Comparison of ENCODE assay signal across 12 cellular contexts in genomic region chr3:128447561-128448013, GRCh38. TPM values are rescaled to one million over a fixed set of nuclear protein-coding genes. Genes with fewer than 3 reads are reported as not detected.
A peak's percentile ranks its signal among the peaks of the same experiment; 100 is the strongest.
DNase-seq lines count a peak whose midpoint lies in the region; ATAC-seq and TF ChIP-seq lines count a peak whose summit lies in the region.
"Had no signal": no experiment of that assay in that cellular context is flagged by ENCODE, and none has a peak within 500 bp of the region (broad histone marks: within the 10 kb centered on the region; RNA-seq: fewer than 3 reads in every experiment).

No MANE protein-coding gene starts in this region.

- DNase-seq in MM.1S (peak; percentile 27), NCI-H1092 treated with DMSO at 0.1 percent for 48 hours (lab: John Stamatoyannopoulos, UW) (no peak), trophoblast cell (no peak)
- DNase-seq in activated naive CD4-positive, alpha-beta T cell treated with anti-CD3 and anti-CD28 coated beads, Interleukin-2, amount 50 U/mL, for 72 hours (ENCODE audit: low spot score in 2 of 2), result peak; percentile 69 to 81
- DNase-seq in stimulated activated CD8-positive, alpha-beta memory T cell treated with anti-CD3 and anti-CD28 coated beads, Interleukin-2, amount 100 ng/mL, for 48 hours (ENCODE audit: low read depth in 2 of 2), result peak; percentile 54 to 65
- DNase-seq: NCI-H1930, RPMI8226 had no signal

- H2AFZ ChIP-seq in MM.1S (ENCODE audit: low read length) (no peak overlapping the region), trophoblast cell (ENCODE audit: insufficient read depth, low read length, poor library complexity) (no peak overlapping the region)

- no peak for TF ChIP-seq CTCF in MM.1S (IDR thresholded peaks at IDR 0.05; ENCODE audit: low read length)

- H3K4me3 ChIP-seq in MM.1S (ENCODE audit: low read length), result no peak overlapping the region
- H3K4me3 ChIP-seq in trophoblast cell (ENCODE audit: low read depth, low read length), result no peak overlapping the region

- no peaks in the 10 kb centered on the region for H4K20me1 ChIP-seq in MM.1S (ENCODE audit: insufficient read depth, low read length)

- no peaks in the 10 kb centered on the region for H3K79me1 ChIP-seq in trophoblast cell (ENCODE audit: low read length)

- H3K4me1 ChIP-seq in MM.1S (ENCODE audit: low read length), result no peaks in the 10 kb centered on the region
- peaks cover 0 to 2% of the 10 kb centered on the region in 2 experiments for H3K4me1 ChIP-seq in trophoblast cell (ENCODE audit: control insufficient read depth in 1 of 2, insufficient read depth in 2 of 2, low read length in 2 of 2)

- no peak overlapping the region for H3K14ac ChIP-seq in trophoblast cell (ENCODE audit: low read length)

- no peak overlapping the region for H4K91ac ChIP-seq in trophoblast cell (ENCODE audit: low read depth, low read length)

- H3K9me2 ChIP-seq in MM.1S (replicated peaks; ENCODE audit: insufficient read depth, low read length), result no peaks in the 10 kb centered on the region

- H3K36me3 ChIP-seq in MM.1S (replicated peaks; ENCODE audit: insufficient read depth, low read length) (no peaks in the 10 kb centered on the region), trophoblast cell (ENCODE audit: control insufficient read depth in 1 of 2, insufficient read depth in 2 of 2, low read length in 2 of 2) (no peaks in the 10 kb centered on the region)

- H3K9me3 Mint-ChIP-seq in activated naive CD4-positive, alpha-beta T cell treated with anti-CD3 and anti-CD28 coated beads, Interleukin-2, amount 50 U/mL, for 72 hours, result peaks cover 32 to 51% of the 10 kb centered on the region in 2 donors

- no peaks in the 10 kb centered on the region for H3F3A ChIP-seq in MM.1S (ENCODE audit: insufficient read depth, low read length)

- H3K27ac Mint-ChIP-seq in activated naive CD4-positive, alpha-beta T cell treated with anti-CD3 and anti-CD28 coated beads, Interleukin-2, amount 50 U/mL, for 72 hours, result peak overlapping the region; percentile 81 to 91

- no peak overlapping the region for H3K18ac ChIP-seq in trophoblast cell (ENCODE audit: low read length)

- H3K27ac ChIP-seq in MM.1S (ENCODE audit: low read length), result no peak overlapping the region
- H3K27ac ChIP-seq in trophoblast cell (ENCODE audit: low read depth, low read length), result no peak overlapping the region
- H3K27ac ChIP-seq: VCaP had no signal

- H3K9ac ChIP-seq in MM.1S (ENCODE audit: low read length) (no peak overlapping the region), trophoblast cell (ENCODE audit: low read length) (no peak overlapping the region)

- WGBS in trophoblast cell (ENCODE audit: extremely low coverage, insufficient coverage, insufficient read length), result no CpG with 5 or more reads among the region's 3 CpGs

- H2BK5ac ChIP-seq in trophoblast cell (ENCODE audit: low read depth, low read length, poor library complexity), result no peak overlapping the region

- H2AK5ac ChIP-seq in trophoblast cell (ENCODE audit: low read length), result no peak overlapping the region

- H4K12ac ChIP-seq in trophoblast cell (ENCODE audit: low read depth, low read length), result no peak overlapping the region

- H3K4me2 ChIP-seq in MM.1S (ENCODE audit: low read depth, low read length), result no peak overlapping the region
- no peak overlapping the region for H3K4me2 ChIP-seq in trophoblast cell (ENCODE audit: low read length)

- H3K79me2 ChIP-seq in MM.1S (ENCODE audit: low read length) (no peaks in the 10 kb centered on the region), trophoblast cell (ENCODE audit: control insufficient read depth, insufficient read depth, low read length, poor library complexity) (no peaks in the 10 kb centered on the region)

- no peak overlapping the region for H2BK120ac ChIP-seq in trophoblast cell (ENCODE audit: insufficient read depth, low read length, poor library complexity)

- H3K4ac ChIP-seq in trophoblast cell (ENCODE audit: low read depth, low read length), result no peak overlapping the region

- no peak overlapping the region for H3K23ac ChIP-seq in trophoblast cell (ENCODE audit: low read length)

- H3K9me3 ChIP-seq in MM.1S (replicated peaks; ENCODE audit: insufficient read depth, low read length), result no peaks in the 10 kb centered on the region
- H3K9me3 ChIP-seq in trophoblast cell (ENCODE audit: insufficient read depth, low read depth, low read length), result peaks cover 11% of the 10 kb centered on the region

- no peak overlapping the region for H4K8ac ChIP-seq in trophoblast cell (ENCODE audit: low read depth, low read length)

- peaks cover 34% of the 10 kb centered on the region for H3K27me3 ChIP-seq in MM.1S (replicated peaks; ENCODE audit: insufficient read depth, low read length)
- no peaks in the 10 kb centered on the region for H3K27me3 ChIP-seq in trophoblast cell (ENCODE audit: insufficient read depth, low read length)

- no peak overlapping the region for H2BK12ac ChIP-seq in trophoblast cell (ENCODE audit: low read length)

- ATAC-seq in GM19035 (IDR thresholded peaks at IDR 0.05; ENCODE audit: unreplicated experiment), result peak; percentile 58
- ATAC-seq in activated naive CD4-positive, alpha-beta T cell treated with anti-CD3 and anti-CD28 coated beads, Interleukin-2, amount 50 U/mL, for 72 hours, result peak; percentile 83 to 90
- ATAC-seq in esophagus mucosa, result no peak

- peaks cover 7 to 57% of the 10 kb centered on the region in 2 donors for H3K36me3 Mint-ChIP-seq in activated naive CD4-positive, alpha-beta T cell treated with anti-CD3 and anti-CD28 coated beads, Interleukin-2, amount 50 U/mL, for 72 hours

RNA-seq across cellular contexts. Expression of gene DNAJB8, which starts 19.1 kb away (rescaled TPM):
- total RNA-seq in activated naive CD4-positive, alpha-beta T cell treated with anti-CD3 and anti-CD28 coated beads, Interleukin-2, amount 50 U/mL, for 72 hours, result not detected
- total RNA-seq in esophagus mucosa, result not detected
- not detected in 2 replicates for polyA plus RNA-seq in trophoblast cell (2013)
- total RNA-seq: cardiac septum, kidney epithelial cell had no signal

RNA-seq across cellular contexts. Expression of gene GATA2, which starts 45.4 kb away (rescaled TPM):
- total RNA-seq in activated naive CD4-positive, alpha-beta T cell treated with anti-CD3 and anti-CD28 coated beads, Interleukin-2, amount 50 U/mL, for 72 hours, result 1 to 10 TPM; 1.4 to 2.3 TPM
- 1.1 TPM for total RNA-seq in esophagus mucosa
- 467 and 505 TPM in 2 replicates for polyA plus RNA-seq in trophoblast cell (2013)

Comparison
In these comparisons a context has a peak if more than half of its experiments do, and no peak if none do; other contexts are left out.
1. DNase-seq: peak in MM.1S (single experiment), activated naive CD4-positive, alpha-beta T cell treated with anti-CD3 and anti-CD28 coated beads, Interleukin-2, amount 50 U/mL, for 72 hours (2 of 2) and stimulated activated CD8-positive, alpha-beta memory T cell treated with anti-CD3 and anti-CD28 coated beads, Interleukin-2, amount 100 ng/mL, for 48 hours (2 of 2); none in NCI-H1092 treated with DMSO at 0.1 percent for 48 hours (single experiment) and trophoblast cell (0 of 2).